8 cellular contexts compared by ENCODE assay signal in genomic region chr22:46738642-46738960, GRCh38. TPM values are rescaled to one million over a fixed set of nuclear protein-coding genes. Genes with fewer than 3 reads are reported as not detected.
DNase-seq lines count a peak whose midpoint lies in the region; ATAC-seq and TF ChIP-seq lines count a peak whose summit lies in the region.

No MANE protein-coding gene starts in this region.

- H3K27ac ChIP-seq in AG04450 (ENCODE audit: low read depth, low read length), result peak overlapping the region; percentile 21
- no peak overlapping the region for H3K27ac ChIP-seq in HUES64 (ENCODE audit: low read depth, low read length)
- H3K27ac ChIP-seq in coronary artery, result peak overlapping the region; percentile 78 to 92

- no peaks in the 10 kb centered on the region for H3K36me3 Mint-ChIP-seq in naive B cell

- H3K27me3 ChIP-seq in AG04450 (ENCODE audit: control insufficient read depth, insufficient read depth, low read length) (no peaks in the 10 kb centered on the region), HUES64 (ENCODE audit: insufficient read depth, low read length) (no peaks in the 10 kb centered on the region)

- H3K9ac ChIP-seq in HUES64 (ENCODE audit: low read depth, low read length), result peak overlapping the region; percentile 57

- peaks cover 19% of the 10 kb centered on the region for H3K4me1 ChIP-seq in HUES64 (ENCODE audit: insufficient read depth, low read length)

- DNase-seq in AG04450 (ENCODE audit: low read depth, low spot score), result no peak
- no peak for DNase-seq in coronary artery (ENCODE audit: low spot score)
- no peak for DNase-seq in naive B cell
- no peak for DNase-seq in glomerular visceral epithelial cell (ENCODE audit: extremely low spot score)
- no peak for DNase-seq in epidermal melanocyte (ENCODE audit: insufficient read length, low spot score)

- peak overlapping the region in 2 of 6 donors; percentile 79 to 86 for H3K27ac Mint-ChIP-seq in naive B cell

- POLR2A ChIA-PET in AG04450 (lab: Yijun Ruan, JAX), result interaction anchor here (1.1 to 1.3 kb wide), 2 partner anchors 16 to 24 kb away, joined by 5 to 8 read pairs; partner anchors contain the start of gene TBC1D22A

- H3K9me3 ChIP-seq in AG04450 (ENCODE audit: control insufficient read depth, insufficient read depth, low read length), result peaks cover 4% of the 10 kb centered on the region
- no peaks in the 10 kb centered on the region for H3K9me3 ChIP-seq in HUES64 (ENCODE audit: insufficient read depth, low read depth, low read length)

- no peak for ATAC-seq in naive B cell (ENCODE audit: low read depth in 2 of 2)
- no peak for ATAC-seq in HG02970 (IDR thresholded peaks at IDR 0.05; ENCODE audit: low FRiP score, unreplicated experiment)
- no peak for ATAC-seq in GM19455 (IDR thresholded peaks at IDR 0.05; ENCODE audit: unreplicated experiment)

- WGBS in HUES64, result 8% methylated on average over 14 of the region's 14 CpGs

- no peaks in the 10 kb centered on the region for H3K36me3 ChIP-seq in HUES64 (ENCODE audit: insufficient read depth, low read length)

- TF ChIP-seq CTCF in AG04450 (IDR thresholded peaks at IDR 0.05; ENCODE audit: low read depth, low read length) (no peak), coronary artery (IDR thresholded peaks at IDR 0.05) (no peak)

- H3K4me3 ChIP-seq in AG04450 (ENCODE audit: low read depth, low read length) (peak overlapping the region; percentile 76), HUES64 (ENCODE audit: low read length) (peak overlapping the region; percentile 62), coronary artery (peak overlapping the region; percentile 84)

- H3K9me3 Mint-ChIP-seq in naive B cell, result peaks cover 0 to 4% (median 0%) of the 10 kb centered on the region in 7 donors

- H3K4me1 Mint-ChIP-seq in naive B cell, result peaks cover 33 to 39% (median 36%) of the 10 kb centered on the region in 3 donors

- peaks cover 0 to 5% (median 0%) of the 10 kb centered on the region in 3 donors for H3K27me3 Mint-ChIP-seq in naive B cell

- CTCF ChIA-PET in AG04450 (lab: Charles Lee), result interaction anchor here (1.1 kb wide), 1 partner anchor 20 kb away, joined by 5 read pairs; no protein-coding TSS in a partner anchor

- peak overlapping the region; percentile 76 to 93 (median 88) for H3K4me3 Mint-ChIP-seq in naive B cell

RNA-seq across cellular contexts. Expression of gene CERK, which starts 0.5 kb away (rescaled TPM):
- polyA plus RNA-seq in AG04450 (2011; rRNA removed) (29.0 and 32.9 TPM in 2 replicates), naive B cell (ENCODE audit: low read depth in 6 of 6) (10 to 100 TPM in 5 of 6 donors, 1 to 10 TPM in 1; 7.6 to 31.2 (median 19.2) TPM)
- polyA minus RNA-seq in AG04450 (2011; rRNA and poly(A)+ RNA removed), result 45.7 and 51.1 TPM in 2 replicates
- 34.2 TPM for polyA plus RNA-seq in HUES64 (2013, experiment 1 of 2)
- polyA plus RNA-seq in HUES64 (2013, experiment 2 of 2), result 39.2 TPM

RNA-seq across cellular contexts. Expression of gene TBC1D22A, which starts 23.8 kb away (rescaled TPM):
- 19.8 and 21.6 TPM in 2 replicates for polyA plus RNA-seq in AG04450 (2011; rRNA removed)
- polyA minus RNA-seq in AG04450 (2011; rRNA and poly(A)+ RNA removed), result 17.1 and 19.6 TPM in 2 replicates
- polyA plus RNA-seq in HUES64 (2013, experiment 1 of 2), result 9.7 TPM
- polyA plus RNA-seq in HUES64 (2013, experiment 2 of 2), result 10.8 TPM
- 10 to 100 TPM; 47.2 to 74.5 (median 62.6) TPM for polyA plus RNA-seq in naive B cell (ENCODE audit: low read depth in 6 of 6)
